25 cellular contexts compared by ENCODE assay signal in genomic region chr19:7912697-7913564, GRCh38. TPM values are rescaled to one million over a fixed set of nuclear protein-coding genes. Genes with fewer than 3 reads are reported as not detected.
DNase-seq lines count a peak whose midpoint lies in the region; ATAC-seq, FAIRE-seq and TF ChIP-seq lines count a peak whose summit lies in the region.
"Had no signal": no experiment of that assay in that cellular context is flagged by ENCODE, and none has a peak within 500 bp of the region (broad histone marks: within the 10 kb centered on the region; RNA-seq: fewer than 3 reads in every experiment).

No MANE protein-coding gene starts in this region.

- H3K36me3 ChIP-seq in BLaER1 (peaks cover 44% of the 10 kb centered on the region), PC-3 (ENCODE audit: low read depth, low read length) (peaks cover 20% of the 10 kb centered on the region), H1 (ENCODE audit: control insufficient read depth in 2 of 4, insufficient read depth in 4 of 4, low read length in 3 of 4) (peaks cover 5 to 30% (median 16%) of the 10 kb centered on the region in 4 experiments; a peak in 4 of 8 replicates), osteoblast (ENCODE audit: insufficient read depth, low read length) (peaks cover 14% of the 10 kb centered on the region)

- H3K56ac ChIP-seq in H1 (replicated peaks; ENCODE audit: insufficient read length, low read depth, low read length), result no peak overlapping the region

- BruUV-seq in PC-3 (replicated peaks; lab: Mats Ljungman, UMichigan), result TSS peak; percentile 26

- no peaks in the 10 kb centered on the region for H3K9me2 ChIP-seq in PC-3 (replicated peaks; ENCODE audit: low read length)

- no peak for TF ChIP-seq RAD21 in H1 (IDR thresholded peaks at IDR 0.05 in 1 of 2, conservative IDR thresholded peaks at IDR 0.05 in 1 of 2; ENCODE audit: low read depth in 2 of 2, low read length in 2 of 2)

- intact Hi-C loops in PC-3 (cut with micrococcal nuclease), result no loop called here

- H3K4me3 ChIP-seq in BLaER1, result peak overlapping the region; percentile 41; the same call in 1 of the 2 replicates
- no peak overlapping the region for H3K4me3 ChIP-seq in PC-3 (ENCODE audit: low read length)
- no peak overlapping the region for H3K4me3 ChIP-seq in H1 (ENCODE audit: extremely low read depth in 1 of 4, insufficient read depth in 2 of 4, low read depth in 3 of 4, low read length in 4 of 4)
- no peak overlapping the region for H3K4me3 ChIP-seq in osteoblast (ENCODE audit: insufficient read depth, low read length)
- H3K4me3 ChIP-seq: GM23338 had no signal

- no peak overlapping the region for H2BK15ac ChIP-seq in H1 (ENCODE audit: low read length)

- H3K79me2 ChIP-seq in PC-3 (ENCODE audit: low read length) (peaks cover 8% of the 10 kb centered on the region; the same call in 1 of the 2 replicates), H1 (ENCODE audit: control insufficient read depth in 1 of 2, insufficient read depth in 2 of 2, low read length in 2 of 2) (no peaks in the 10 kb centered on the region), osteoblast (ENCODE audit: insufficient read depth, low read length) (peaks cover 7% of the 10 kb centered on the region)

- WGBS in H1 (ENCODE audit: extremely low coverage in 1 of 2, insufficient coverage in 1 of 2, insufficient read length in 1 of 2, insufficient replicate concordance in 2 of 2, low coverage in 1 of 2, low lambda C conversion rate in 2 of 2, missing lambda C conversion rate in 1 of 2), 2 experiments, result 94% methylated on average over 25 of the region's 39 CpGs; no CpG with 5 or more reads in 1 of the 2 experiments

- H2AK5ac ChIP-seq in H1 (ENCODE audit: low read depth, low read length), result no peak overlapping the region

- no peak overlapping the region for H2BK12ac ChIP-seq in H1 (ENCODE audit: low read depth, low read length)

- H3K27me3 ChIP-seq in BLaER1, result peaks cover 49% of the 10 kb centered on the region
- no peaks in the 10 kb centered on the region for H3K27me3 ChIP-seq in PC-3 (ENCODE audit: low read length)
- peaks cover 17 to 35% (median 29%) of the 10 kb centered on the region in 4 experiments; a peak in 6 of 7 replicates for H3K27me3 ChIP-seq in H1 (replicated peaks in 1 of 4; ENCODE audit: control insufficient read depth in 3 of 4, extremely low read depth in 1 of 4, insufficient read depth in 3 of 4, low read length in 3 of 4)
- H3K27me3 ChIP-seq in osteoblast (ENCODE audit: insufficient read depth, low read length), result peaks cover 19% of the 10 kb centered on the region

- H3K4me2 ChIP-seq in BLaER1 (peak overlapping the region; percentile 98), PC-3 (ENCODE audit: low read length) (no peak overlapping the region), H1 (ENCODE audit: insufficient read depth in 1 of 2, low read depth in 2 of 2, low read length in 2 of 2) (no peak overlapping the region), osteoblast (ENCODE audit: insufficient read depth, low read length) (no peak overlapping the region)
- H3K4me2 ChIP-seq: GM23338 had no signal

- H3K14ac ChIP-seq in H1 (ENCODE audit: insufficient read length), result no peak overlapping the region

- DNase-seq in PC-3 (no peak), H1 (ENCODE audit: low read depth in 1 of 2, low spot score in 2 of 2) (no peak), osteoblast (ENCODE audit: insufficient read length, low spot score, missing footprints) (peak; percentile 82), NCI-H1048 (lab: John Stamatoyannopoulos, UW) (no peak), NCI-H2227 treated with DMSO at 0.1 percent for 48 hours (lab: John Stamatoyannopoulos, UW) (no peak), SK-N-DZ (ENCODE audit: low spot score) (no peak)
- DNase-seq: ACHN; COR-L47; Kasumi-1; MM.1S; NCI-H1092 treated with DMSO at 0.1 percent for 48 hours; NCI-H146; NCI-H2081 treated with DMSO at 0.1 percent for 48 hours; NCI-H510A; NCI-H748 treated with DMSO at 0.1 percent for 48 hours; NK-92 treated with Interleukin-12 subunit alpha and Interleukin-12 subunit beta, amount 100 ng/mL, for 24 hours; RPMI8226; SIG-M5 had no signal

- H3K79me1 ChIP-seq in H1 (ENCODE audit: low read depth, low read length), result 0 out of 2 replicates have a peak, but pooled peaks cover 2% of the 10 kb centered on the region

- no peak overlapping the region for H4K5ac ChIP-seq in H1 (ENCODE audit: insufficient read length, low read depth, low read length)

- H3K9ac ChIP-seq in BLaER1 (peak overlapping the region; percentile 19; the same call in 1 of the 2 replicates), PC-3 (ENCODE audit: low read length) (no peak overlapping the region), H1 (replicated peaks in 1 of 4; ENCODE audit: extremely low read depth in 1 of 4, low read depth in 3 of 4, low read length in 3 of 4) (no peak overlapping the region; a peak in 1 of 7 replicates)

- H3K27ac ChIP-seq in BLaER1, result peak overlapping the region; percentile 26; the same call in 1 of the 2 replicates
- no peak overlapping the region for H3K27ac ChIP-seq in PC-3 (ENCODE audit: low read length)
- H3K27ac ChIP-seq in H1 (ENCODE audit: low read depth, low read length), result no peak overlapping the region
- no peak overlapping the region for H3K27ac ChIP-seq in osteoblast (ENCODE audit: low read depth, low read length)

- H3F3A ChIP-seq in PC-3 (ENCODE audit: low read length, unreplicated experiment), result no peaks in the 10 kb centered on the region

- TF ChIP-seq EP300 in H1 (IDR thresholded peaks at IDR 0.05; ENCODE audit: borderline replicate concordance in 1 of 2, low read depth in 2 of 2, low read length in 2 of 2), result no peak

- no peak overlapping the region for H4K91ac ChIP-seq in H1 (replicated peaks; ENCODE audit: insufficient read length, low read length)

- no peak for FAIRE-seq in H1 (lab: Jason Lieb, UNC)
- FAIRE-seq: G401.6, HTR-8/SVneo had no signal

- peak overlapping the region; percentile 51; the same call in 1 of the 2 replicates for H4K8ac ChIP-seq in H1 (ENCODE audit: extremely low read depth, insufficient read depth, low read length)

- no peak overlapping the region for H2BK20ac ChIP-seq in H1 (ENCODE audit: low read length)

- no peak overlapping the region for H2AFZ ChIP-seq in PC-3 (ENCODE audit: low read length)
- no peak overlapping the region for H2AFZ ChIP-seq in H1 (ENCODE audit: low read length)
- H2AFZ ChIP-seq in osteoblast (ENCODE audit: low read length), result no peak overlapping the region
- H2AFZ ChIP-seq: GM23338 had no signal

- H2BK5ac ChIP-seq in H1 (ENCODE audit: low read depth, low read length), result no peak overlapping the region

- POLR2A ChIA-PET in PC-3 (lab: Charles Lee; ENCODE audit: unreplicated experiment), result no interaction called here
- POLR2A ChIA-PET in H1 (lab: Charles Lee; ENCODE audit: partially characterized antibody), result interaction anchor here (1.4 to 2.3 kb wide), 4 partner anchors 9 to 44 kb away, joined by 3 to 8 read pairs (median 6); partner anchors contain the start of gene MAP2K7

- H3K4ac ChIP-seq in H1 (replicated peaks; ENCODE audit: insufficient read length, low read depth, low read length), result no peak overlapping the region

- H3K9me3 ChIP-seq in BLaER1 (no peaks in the 10 kb centered on the region), PC-3 (ENCODE audit: low read length) (no peaks in the 10 kb centered on the region), H1 (ENCODE audit: insufficient read depth in 2 of 2, low read depth in 1 of 2, low read length in 1 of 2) (no peaks in the 10 kb centered on the region), osteoblast (ENCODE audit: low read depth, low read length) (no peaks in the 10 kb centered on the region)

- CTCF ChIA-PET in PC-3 (lab: Charles Lee), result no interaction called here
- CTCF ChIA-PET in H1 (lab: Charles Lee; ENCODE audit: partially characterized antibody), result interaction anchor here (1.2 to 2.3 kb wide), 6 partner anchors 11 to 55 kb away, joined by 3 to 9 read pairs (median 3); no protein-coding TSS in a partner anchor

- no peak for TF ChIP-seq POLR2A in H1 (IDR thresholded peaks at IDR 0.05; ENCODE audit: control extremely low read depth in 1 of 2, low read depth in 2 of 2, low read length in 2 of 2)

- no peak overlapping the region for H3K23ac ChIP-seq in H1 (ENCODE audit: insufficient read length)

- H2BK120ac ChIP-seq in H1 (replicated peaks; ENCODE audit: low read depth, low read length), result no peak overlapping the region

- no peak overlapping the region for H3K18ac ChIP-seq in H1 (ENCODE audit: extremely low read depth, low read length)

- peaks cover 83% of the 10 kb centered on the region for H3K4me1 ChIP-seq in BLaER1
- H3K4me1 ChIP-seq in PC-3 (ENCODE audit: insufficient read depth, low read length), result peaks cover 16% of the 10 kb centered on the region
- peaks cover 0 to 8% (median 6%) of the 10 kb centered on the region in 4 experiments; a peak in 5 of 7 replicates for H3K4me1 ChIP-seq in H1 (replicated peaks in 1 of 4; ENCODE audit: control insufficient read depth in 3 of 4, insufficient read depth in 4 of 4, low read length in 3 of 4)
- peaks cover 5% of the 10 kb centered on the region for H3K4me1 ChIP-seq in osteoblast (ENCODE audit: insufficient read depth, low read length)

- ATAC-seq in PC-3 (no peak), GM21367 (IDR thresholded peaks at IDR 0.05; ENCODE audit: unreplicated experiment) (no peak)
- ATAC-seq: GM23338, HCT116 had no signal

- peaks cover 99% of the 10 kb centered on the region for H4K20me1 ChIP-seq in BLaER1
- no peaks in the 10 kb centered on the region for H4K20me1 ChIP-seq in PC-3 (ENCODE audit: low read length)
- peaks cover 5 to 17% of the 10 kb centered on the region in 2 experiments for H4K20me1 ChIP-seq in H1 (replicated peaks in 1 of 2; ENCODE audit: control insufficient read depth in 1 of 2, insufficient read depth in 2 of 2, low read length in 2 of 2)
- H4K20me1 ChIP-seq in osteoblast (ENCODE audit: insufficient read depth, low read length), result peaks cover 7% of the 10 kb centered on the region

- TF ChIP-seq CTCF in PC-3 (conservative IDR thresholded peaks at IDR 0.05; ENCODE audit: low read depth, low read length) (no peak), H1 (IDR thresholded peaks at IDR 0.05; ENCODE audit: control extremely low read depth in 1 of 3, insufficient read depth in 1 of 3, low read depth in 1 of 3, low read length in 3 of 3) (no peak), osteoblast (IDR thresholded peaks at IDR 0.05; ENCODE audit: extremely low read depth, low read depth, low read length) (no peak)

- peaks cover 12% of the 10 kb centered on the region; the same call in 1 of the 2 replicates for H3K23me2 ChIP-seq in H1 (ENCODE audit: low read depth, low read length)

RNA-seq across cellular contexts. Expression of gene TGFBR3L, which starts 1.7 kb away (rescaled TPM):
- 10.5 and 15.5 TPM in 2 replicates for total RNA-seq in PC-3 (2014; rRNA removed)
- 3.7 and 4.3 TPM in 2 replicates for total RNA-seq in H1 (2021; fragmentation: NEBNext Ultra II Directional; extraction: Animal tissue kit (Norgen Biotek cat#: 25700))
- polyA plus RNA-seq in H1 (2011; rRNA removed), result 3.1 and 8.9 TPM in 2 replicates
- polyA plus RNA-seq in H1 (2011; cell fraction: cytosol; rRNA removed), result 2.2 TPM
- polyA plus RNA-seq in H1 (2011; cell fraction: nucleus; rRNA removed), result 3.3 TPM
- 3.3 to 6.1 TPM (median 4.6 TPM) in 4 replicates for polyA plus RNA-seq in H1 (2012, experiment 1 of 2)
- polyA plus RNA-seq in H1 (2012, experiment 2 of 2), result 2.7 TPM
- 5.3 TPM for polyA plus RNA-seq in H1 (2013, experiment 1 of 2)
- 5.7 TPM for polyA plus RNA-seq in H1 (2013, experiment 2 of 2)
- not detected in 2 replicates for polyA minus RNA-seq in H1 (2011; rRNA and poly(A)+ RNA removed)
- polyA minus RNA-seq in H1 (2011; cell fraction: cytosol; rRNA and poly(A)+ RNA removed), result 3.7 TPM
- 2.4 TPM for polyA minus RNA-seq in H1 (2011; cell fraction: nucleus; rRNA and poly(A)+ RNA removed)
- total RNA-seq in osteoblast, result under 0.01 TPM in 1 of 2 replicates, not detected in the other
- polyA plus RNA-seq in SK-N-DZ (2014; cell fraction: cytosol; rRNA removed), result 9.0 and 21.7 TPM in 2 replicates
- polyA plus RNA-seq in SK-N-DZ (2014; cell fraction: nucleus; rRNA removed), result 11.4 and 25.5 TPM in 2 replicates
- polyA plus RNA-seq: IgD-negative memory B cell had no signal

RNA-seq across cellular contexts. Expression of gene SNAPC2, which starts 7.2 kb away (rescaled TPM):
- total RNA-seq in PC-3 (2014; rRNA removed) (40.1 and 61.7 TPM in 2 replicates), osteoblast (16.8 and 18.5 TPM in 2 replicates)
- total RNA-seq in H1 (2021; fragmentation: NEBNext Ultra II Directional; extraction: Animal tissue kit (Norgen Biotek cat#: 25700)), result 20.3 and 22.9 TPM in 2 replicates
- polyA plus RNA-seq in H1 (2011; rRNA removed), result 18.2 and 29.0 TPM in 2 replicates
- polyA plus RNA-seq in H1 (2011; cell fraction: cytosol; rRNA removed), result 16.9 TPM
- polyA plus RNA-seq in H1 (2011; cell fraction: nucleus; rRNA removed), result 29.6 TPM
- 20.8 to 23.5 TPM (median 21.4 TPM) in 4 replicates for polyA plus RNA-seq in H1 (2012, experiment 1 of 2)
- 25.4 TPM for polyA plus RNA-seq in H1 (2012, experiment 2 of 2)
- 27.7 TPM for polyA plus RNA-seq in H1 (2013, experiment 1 of 2)
- 29.0 TPM for polyA plus RNA-seq in H1 (2013, experiment 2 of 2)
- polyA minus RNA-seq in H1 (2011; rRNA and poly(A)+ RNA removed), result 5.7 and 6.0 TPM in 2 replicates
- polyA minus RNA-seq in H1 (2011; cell fraction: cytosol; rRNA and poly(A)+ RNA removed), result 13.8 TPM
- polyA minus RNA-seq in H1 (2011; cell fraction: nucleus; rRNA and poly(A)+ RNA removed), result 9.5 TPM
- polyA plus RNA-seq in SK-N-DZ (2014; cell fraction: cytosol; rRNA removed), result 16.8 and 19.2 TPM in 2 replicates
- polyA plus RNA-seq in SK-N-DZ (2014; cell fraction: nucleus; rRNA removed), result 7.9 and 14.1 TPM in 2 replicates

RNA-seq across cellular contexts. Expression of gene MAP2K7, which starts 9.3 kb away (rescaled TPM):
- total RNA-seq in PC-3 (2014; rRNA removed) (39.3 and 40.5 TPM in 2 replicates), osteoblast (12.4 and 14.8 TPM in 2 replicates)
- 38.3 and 41.5 TPM in 2 replicates for total RNA-seq in H1 (2021; fragmentation: NEBNext Ultra II Directional; extraction: Animal tissue kit (Norgen Biotek cat#: 25700))
- 8.9 and 16.6 TPM in 2 replicates for polyA plus RNA-seq in H1 (2011; rRNA removed)
- 16.5 TPM for polyA plus RNA-seq in H1 (2011; cell fraction: cytosol; rRNA removed)
- 35.7 TPM for polyA plus RNA-seq in H1 (2011; cell fraction: nucleus; rRNA removed)
- 20.9 to 28.0 TPM (median 25.4 TPM) in 4 replicates for polyA plus RNA-seq in H1 (2012, experiment 1 of 2)
- polyA plus RNA-seq in H1 (2012, experiment 2 of 2), result 25.2 TPM
- polyA plus RNA-seq in H1 (2013, experiment 1 of 2), result 28.9 TPM
- polyA plus RNA-seq in H1 (2013, experiment 2 of 2), result 27.2 TPM
- 9.2 and 11.4 TPM in 2 replicates for polyA minus RNA-seq in H1 (2011; rRNA and poly(A)+ RNA removed)
- 17.8 TPM for polyA minus RNA-seq in H1 (2011; cell fraction: cytosol; rRNA and poly(A)+ RNA removed)
- polyA minus RNA-seq in H1 (2011; cell fraction: nucleus; rRNA and poly(A)+ RNA removed), result 14.4 TPM
- 20.8 and 28.7 TPM in 2 replicates for polyA plus RNA-seq in SK-N-DZ (2014; cell fraction: cytosol; rRNA removed)
- polyA plus RNA-seq in SK-N-DZ (2014; cell fraction: nucleus; rRNA removed), result 35.1 and 44.5 TPM in 2 replicates

RNA-seq across cellular contexts. Expression of gene CTXN1, which starts 13.0 kb away (rescaled TPM):
- total RNA-seq in PC-3 (2014; rRNA removed), result 11.4 and 40.3 TPM in 2 replicates
- total RNA-seq in H1 (2021; fragmentation: NEBNext Ultra II Directional; extraction: Animal tissue kit (Norgen Biotek cat#: 25700)), result 58.0 and 64.5 TPM in 2 replicates
- polyA plus RNA-seq in H1 (2011; rRNA removed), result 16.4 and 39.1 TPM in 2 replicates
- 15.2 TPM for polyA plus RNA-seq in H1 (2011; cell fraction: cytosol; rRNA removed)
- 29.7 TPM for polyA plus RNA-seq in H1 (2011; cell fraction: nucleus; rRNA removed)
- polyA plus RNA-seq in H1 (2012, experiment 1 of 2), result 13.0 to 35.0 TPM (median 34.2 TPM) in 4 replicates
- polyA plus RNA-seq in H1 (2012, experiment 2 of 2), result 25.9 TPM
- polyA plus RNA-seq in H1 (2013, experiment 1 of 2), result 44.9 TPM
- polyA plus RNA-seq in H1 (2013, experiment 2 of 2), result 51.0 TPM
- polyA minus RNA-seq in H1 (2011; rRNA and poly(A)+ RNA removed), result 0.54 and 1.6 TPM in 2 replicates
- polyA minus RNA-seq in H1 (2011; cell fraction: cytosol; rRNA and poly(A)+ RNA removed), result 38.1 TPM
- polyA minus RNA-seq in H1 (2011; cell fraction: nucleus; rRNA and poly(A)+ RNA removed), result 17.8 TPM
- total RNA-seq in osteoblast, result 1.5 and 2.5 TPM in 2 replicates
- 10.4 and 16.9 TPM in 2 replicates for polyA plus RNA-seq in SK-N-DZ (2014; cell fraction: cytosol; rRNA removed)
- 14.9 and 19.4 TPM in 2 replicates for polyA plus RNA-seq in SK-N-DZ (2014; cell fraction: nucleus; rRNA removed)
- polyA plus RNA-seq: IgD-negative memory B cell had no signal

RNA-seq across cellular contexts. Expression of gene LRRC8E, which starts 24.6 kb away (rescaled TPM):
- total RNA-seq in PC-3 (2014; rRNA removed), result 30.8 and 35.3 TPM in 2 replicates
- 2.9 and 3.4 TPM in 2 replicates for total RNA-seq in H1 (2021; fragmentation: NEBNext Ultra II Directional; extraction: Animal tissue kit (Norgen Biotek cat#: 25700))
- polyA plus RNA-seq in H1 (2011; rRNA removed), result 2.7 and 2.8 TPM in 2 replicates
- polyA plus RNA-seq in H1 (2011; cell fraction: cytosol; rRNA removed), result 2.2 TPM
- polyA plus RNA-seq in H1 (2011; cell fraction: nucleus; rRNA removed), result 3.0 TPM
- polyA plus RNA-seq in H1 (2012, experiment 1 of 2), result 2.2 to 3.0 TPM (median 2.6 TPM) in 4 replicates
- polyA plus RNA-seq in H1 (2012, experiment 2 of 2), result 2.1 TPM
- 5.0 TPM for polyA plus RNA-seq in H1 (2013, experiment 1 of 2)
- 4.7 TPM for polyA plus RNA-seq in H1 (2013, experiment 2 of 2)
- polyA minus RNA-seq in H1 (2011; rRNA and poly(A)+ RNA removed), result 4.8 and 4.9 TPM in 2 replicates
- 1.6 TPM for polyA minus RNA-seq in H1 (2011; cell fraction: cytosol; rRNA and poly(A)+ RNA removed)
- 3.2 TPM for polyA minus RNA-seq in H1 (2011; cell fraction: nucleus; rRNA and poly(A)+ RNA removed)
- 10.5 and 17.4 TPM in 2 replicates for total RNA-seq in osteoblast
- 0.61 and 1.1 TPM in 2 replicates for polyA plus RNA-seq in SK-N-DZ (2014; cell fraction: cytosol; rRNA removed)
- 0.18 and 0.23 TPM in 2 replicates for polyA plus RNA-seq in SK-N-DZ (2014; cell fraction: nucleus; rRNA removed)
- polyA plus RNA-seq: IgD-negative memory B cell had no signal
